18 cellular contexts compared by ENCODE assay signal in the genomic region with DNA sequence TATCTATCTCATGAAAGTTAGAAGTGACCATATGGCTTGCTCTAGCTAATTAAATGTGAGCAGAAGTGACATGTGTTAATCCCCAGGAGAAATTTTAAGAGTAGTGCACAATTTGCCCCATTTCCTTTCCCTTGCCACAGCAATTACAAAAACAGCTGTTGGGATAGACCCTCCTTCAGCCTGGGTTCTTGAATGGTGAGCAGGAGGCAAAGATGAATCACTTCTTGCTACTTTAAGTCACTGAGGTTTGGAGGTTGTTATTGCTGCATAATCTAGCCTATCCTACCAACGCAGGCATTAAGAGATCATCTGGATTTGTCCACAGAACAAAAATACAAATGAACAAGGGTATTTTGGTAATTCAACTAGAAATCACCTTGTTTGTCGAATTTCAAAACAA. TPM values are rescaled to one million over a fixed set of nuclear protein-coding genes. Genes with fewer than 3 reads are reported as not detected.
DNase-seq lines count a peak whose midpoint lies in the region; ATAC-seq and TF ChIP-seq lines count a peak whose summit lies in the region.
"Had no signal": no experiment of that assay in that cellular context is flagged by ENCODE, and none has a peak within 500 bp of the region (broad histone marks: within the 10 kb centered on the region; RNA-seq: fewer than 3 reads in every experiment).

No MANE protein-coding gene starts in this region.

- peaks cover 0 to 3% (median 0%) of the 10 kb centered on the region in 9 donors for H3K4me1 ChIP-seq in heart right ventricle
- H3K4me1 ChIP-seq: BE2C had no signal

- peaks cover 6% of the 10 kb centered on the region for H3K36me3 Mint-ChIP-seq in glutamatergic neuron (ENCODE audit: unreplicated experiment)
- H3K36me3 Mint-ChIP-seq in stimulated activated effector memory CD8-positive, alpha-beta T cell treated with anti-CD3 and anti-CD28 coated beads, Interleukin-12 subunit alpha, Interleukin-12 subunit beta, amount 100 ng/mL, for 72 hours: no peaks in the 10 kb centered on the region

- peaks cover 12% of the 10 kb centered on the region for H3K27me3 Mint-ChIP-seq in glutamatergic neuron (ENCODE audit: unreplicated experiment)

- peaks cover 2% of the 10 kb centered on the region for H3K9me3 Mint-ChIP-seq in glutamatergic neuron (ENCODE audit: unreplicated experiment)
- H3K9me3 Mint-ChIP-seq in stimulated activated effector memory CD8-positive, alpha-beta T cell treated with anti-CD3 and anti-CD28 coated beads, Interleukin-12 subunit alpha, Interleukin-12 subunit beta, amount 100 ng/mL, for 72 hours: no peaks in the 10 kb centered on the region
- H3K9me3 Mint-ChIP-seq: GM23338 had no signal

- TF ChIP-seq POLR2A in NB4 (IDR thresholded peaks at IDR 0.05; ENCODE audit: extremely low read depth, insufficient read length): no peak

- peak overlapping the region; percentile 29 for H3K27ac Mint-ChIP-seq in glutamatergic neuron (ENCODE audit: unreplicated experiment)
- no peak overlapping the region for H3K27ac Mint-ChIP-seq in stimulated activated effector memory CD8-positive, alpha-beta T cell treated with anti-CD3 and anti-CD28 coated beads, Interleukin-12 subunit alpha, Interleukin-12 subunit beta, amount 100 ng/mL, for 72 hours
- H3K27ac Mint-ChIP-seq: GM23338 had no signal

- H3K9me3 ChIP-seq in heart right ventricle: peaks cover 0 to 5% (median 0%) of the 10 kb centered on the region in 11 donors
- H3K9me3 ChIP-seq: BE2C had no signal

- H3K36me3 ChIP-seq in heart right ventricle: no peaks in the 10 kb centered on the region
- H3K36me3 ChIP-seq: BE2C had no signal

- ATAC-seq in stimulated activated effector memory CD8-positive, alpha-beta T cell treated with anti-CD3 and anti-CD28 coated beads, Interleukin-12 subunit alpha, Interleukin-12 subunit beta, amount 100 ng/mL, for 72 hours: no peak
- ATAC-seq in heart right ventricle: no peak
- ATAC-seq: GM23338, Panc1 had no signal

- no peak overlapping the region for H3K27ac ChIP-seq in heart right ventricle

- H3K4me3 Mint-ChIP-seq in glutamatergic neuron (ENCODE audit: unreplicated experiment): peak overlapping the region; percentile 31
- no peak overlapping the region for H3K4me3 Mint-ChIP-seq in stimulated activated effector memory CD8-positive, alpha-beta T cell treated with anti-CD3 and anti-CD28 coated beads, Interleukin-12 subunit alpha, Interleukin-12 subunit beta, amount 100 ng/mL, for 72 hours
- H3K4me3 Mint-ChIP-seq: GM23338 had no signal

- WGBS in heart right ventricle, 2 donors: 79 to 83% methylated on average over 2 of the region's 2 CpGs

- intact Hi-C loops in heart right ventricle (cut with DNase I): no loop called here

- H3K4me1 Mint-ChIP-seq in glutamatergic neuron (ENCODE audit: low read depth, unreplicated experiment): peaks cover 36% of the 10 kb centered on the region
- H3K4me1 Mint-ChIP-seq in stimulated activated effector memory CD8-positive, alpha-beta T cell treated with anti-CD3 and anti-CD28 coated beads, Interleukin-12 subunit alpha, Interleukin-12 subunit beta, amount 100 ng/mL, for 72 hours: no peaks in the 10 kb centered on the region
- H3K4me1 Mint-ChIP-seq: GM23338 had no signal

- H3K4me3 ChIP-seq in NB4 (ENCODE audit: low read depth, low read length): no peak overlapping the region
- no peak overlapping the region for H3K4me3 ChIP-seq in heart right ventricle
- H3K4me3 ChIP-seq: GM23338 had no signal

- H3K27me3 ChIP-seq in heart right ventricle: peaks cover 0 to 58% (median 34%) of the 10 kb centered on the region in 7 donors

- DNase-seq in NB4 (ENCODE audit: low read depth): peak; percentile 11
- DNase-seq in NCI-H69 (lab: John Stamatoyannopoulos, UW): peak; percentile 36
- no peak for DNase-seq in glutamatergic neuron
- no peak for DNase-seq in SHP77 treated with DMSO at 0.1 percent for 48 hours (lab: John Stamatoyannopoulos, UW)
- no peak for DNase-seq in stimulated activated effector memory CD8-positive, alpha-beta T cell treated with anti-CD3 and anti-CD28 coated beads, Interleukin-12 subunit alpha, Interleukin-12 subunit beta, amount 100 ng/mL, for 72 hours (ENCODE audit: low spot score in 2 of 2)
- DNase-seq in OCI-M2 (lab: John Stamatoyannopoulos, UW; ENCODE audit: unreplicated experiment): no peak
- no peak for DNase-seq in heart right ventricle
- DNase-seq: BE2C; HCEC 1CT; KBM-7; NCI-H1105; NCI-H146; NCI-H2081; NCI-H446; NK-92 treated with Interleukin-12 subunit alpha and Interleukin-12 subunit beta, amount 100 ng/mL, for 24 hours; T-helper 1 cell had no signal

- TF ChIP-seq CTCF in NB4 (IDR thresholded peaks at IDR 0.05; ENCODE audit: low read depth, low read length) (no peak), glutamatergic neuron (IDR thresholded peaks at IDR 0.05; ENCODE audit: partially characterized antibody, unreplicated experiment) (no peak), heart right ventricle (IDR thresholded peaks at IDR 0.05) (no peak)

RNA-seq across cellular contexts. Expression of a gene that starts 51.7 kb away (rescaled TPM):
- total RNA-seq in glutamatergic neuron (ENCODE audit: unreplicated experiment) (30.2 TPM), heart right ventricle (10 to 100 TPM; 22.8 to 38.0 (median 26.7) TPM)
- 10 to 100 TPM in 1 of 2 donors, 1 to 10 TPM in 1; 8.9 to 15.8 TPM for polyA plus RNA-seq in heart right ventricle

RNA-seq across cellular contexts. Expression of a gene that starts 55.4 kb away (rescaled TPM):
- 29.4 TPM for total RNA-seq in glutamatergic neuron (ENCODE audit: unreplicated experiment)
- total RNA-seq in heart right ventricle: 10 to 100 TPM; 17.4 to 23.8 (median 21.2) TPM
- polyA plus RNA-seq in heart right ventricle: 1 to 10 TPM; 5.5 to 6.5 TPM

Comparison
In these comparisons a context has a peak if more than half of its experiments do, and no peak if none do; other contexts are left out.
1. DNase-seq: peak in NB4 (single experiment) and NCI-H69 (single experiment); none in glutamatergic neuron (single experiment), SHP77 treated with DMSO at 0.1 percent for 48 hours (single experiment), stimulated activated effector memory CD8-positive, alpha-beta T cell treated with anti-CD3 and anti-CD28 coated beads, Interleukin-12 subunit alpha, Interleukin-12 subunit beta, amount 100 ng/mL, for 72 hours (0 of 2), OCI-M2 (single experiment) and heart right ventricle (0 of 2).